In the genomic region with DNA sequence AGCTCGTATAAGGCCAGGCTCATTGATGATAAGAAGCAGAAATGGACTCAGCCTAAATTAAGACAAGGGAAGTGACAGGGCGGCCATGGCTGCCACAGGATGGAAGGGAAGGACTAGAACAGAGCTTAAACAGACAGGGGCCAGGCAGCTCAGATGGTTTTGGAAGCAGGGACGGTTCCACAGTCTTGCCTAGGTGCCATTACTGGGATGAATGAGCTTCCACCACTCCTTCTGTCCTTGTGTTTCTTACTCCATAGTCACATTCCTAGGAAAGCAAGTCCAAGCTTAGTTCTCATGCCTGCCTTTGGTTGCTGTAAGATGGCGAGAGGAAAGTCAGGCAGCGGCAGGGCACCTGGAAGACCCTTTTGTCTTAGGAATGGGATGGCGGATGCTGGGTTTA, we compare ENCODE assay signal across 1 cellular context.
TF ChIP-seq lines count a peak whose summit lies in the region.

No MANE protein-coding gene starts in this region.

TF ChIP-seq in H1, 55 proteins besides CTCF, POLR2A, EP300 and RAD21:
- TF ChIP-seq HDAC2 (IDR thresholded peaks at IDR 0.05; ENCODE audit: borderline replicate concordance in 1 of 2, low read depth in 2 of 2, low read length in 2 of 2) (no peak), BCL11A (IDR thresholded peaks at IDR 0.05; ENCODE audit: low read depth in 2 of 2, low read length in 2 of 2) (no peak), SIN3A (conservative IDR thresholded peaks at IDR 0.05 in 1 of 2, IDR thresholded peaks at IDR 0.05 in 1 of 2; ENCODE audit: low read depth in 1 of 2, low read length in 2 of 2) (no peak), EGR1 (IDR thresholded peaks at IDR 0.05; ENCODE audit: borderline replicate concordance, low read depth, low read length) (no peak), SP4 (IDR thresholded peaks at IDR 0.05; ENCODE audit: low read length) (no peak), TEAD4 (IDR thresholded peaks at IDR 0.05; ENCODE audit: low read depth, low read length) (no peak), KDM1A (IDR thresholded peaks at IDR 0.05; ENCODE audit: borderline replicate concordance, low read length) (no peak), BACH1 (IDR thresholded peaks at IDR 0.05; ENCODE audit: low read length) (no peak), POU5F1 (IDR thresholded peaks at IDR 0.05; ENCODE audit: low read depth, low read length) (no peak), CHD1 (IDR thresholded peaks at IDR 0.05; ENCODE audit: low read depth, low read length) (no peak)
- TF ChIP-seq, protein P1, sequence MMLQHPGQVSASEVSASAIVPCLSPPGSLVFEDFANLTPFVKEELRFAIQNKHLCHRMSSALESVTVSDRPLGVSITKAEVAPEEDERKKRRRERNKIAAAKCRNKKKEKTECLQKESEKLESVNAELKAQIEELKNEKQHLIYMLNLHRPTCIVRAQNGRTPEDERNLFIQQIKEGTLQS (IDR thresholded peaks at IDR 0.05; ENCODE audit: insufficient read depth, low read depth, low read length) = no peak
- TF ChIP-seq, protein P2, sequence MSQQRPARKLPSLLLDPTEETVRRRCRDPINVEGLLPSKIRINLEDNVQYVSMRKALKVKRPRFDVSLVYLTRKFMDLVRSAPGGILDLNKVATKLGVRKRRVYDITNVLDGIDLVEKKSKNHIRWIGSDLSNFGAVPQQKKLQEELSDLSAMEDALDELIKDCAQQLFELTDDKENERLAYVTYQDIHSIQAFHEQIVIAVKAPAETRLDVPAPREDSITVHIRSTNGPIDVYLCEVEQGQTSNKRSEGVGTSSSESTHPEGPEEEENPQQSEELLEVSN (IDR thresholded peaks at IDR 0.05) = no peak
- TF ChIP-seq, protein P3, sequence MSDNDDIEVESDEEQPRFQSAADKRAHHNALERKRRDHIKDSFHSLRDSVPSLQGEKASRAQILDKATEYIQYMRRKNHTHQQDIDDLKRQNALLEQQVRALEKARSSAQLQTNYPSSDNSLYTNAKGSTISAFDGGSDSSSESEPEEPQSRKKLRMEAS (IDR thresholded peaks at IDR 0.05) = no peak
